8 cellular contexts compared by ENCODE assay signal in the genomic region with DNA sequence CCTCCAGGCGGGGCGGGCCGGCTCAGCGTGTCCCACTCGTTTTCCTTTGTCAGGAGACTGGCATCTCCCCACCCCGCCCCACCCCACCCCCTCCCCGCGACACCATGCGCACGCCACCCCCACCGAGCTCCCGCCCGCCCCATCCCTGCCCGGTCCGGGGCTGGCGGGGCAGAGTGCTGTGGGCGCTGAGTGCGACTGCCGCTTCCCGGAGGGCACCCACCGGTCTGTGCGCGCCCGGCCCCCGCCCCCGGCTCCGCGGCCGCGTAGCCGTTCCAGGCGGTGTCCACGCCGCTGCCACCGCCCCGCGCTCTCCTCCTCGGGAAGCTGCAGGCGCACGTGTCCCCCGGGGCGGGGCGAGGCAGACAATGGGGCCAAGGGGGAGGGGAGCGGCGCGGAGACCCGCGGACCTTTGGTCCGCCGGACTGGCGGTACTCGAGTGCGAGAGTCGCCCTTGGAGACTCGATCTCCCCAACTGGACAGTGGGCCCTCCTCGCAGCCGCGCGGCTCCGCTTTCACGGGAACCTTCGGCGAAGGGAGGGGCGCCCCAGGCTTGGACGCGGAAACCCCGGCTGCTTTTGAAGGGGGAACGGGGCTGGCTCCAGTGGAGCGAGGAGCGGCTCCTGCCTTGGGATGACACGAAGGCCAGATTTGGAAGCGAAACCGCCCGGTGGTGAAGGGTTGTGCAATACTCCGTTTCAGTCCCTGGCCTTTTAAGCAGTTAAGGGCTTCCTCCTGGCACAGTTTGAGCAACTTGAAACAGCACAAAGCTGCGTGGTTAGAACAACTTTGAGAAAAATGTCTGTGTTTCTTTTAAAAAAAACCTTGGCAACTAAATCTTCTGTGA. TPM values are rescaled to one million over a fixed set of nuclear protein-coding genes. Genes with fewer than 3 reads are reported as not detected.
A peak's percentile ranks its signal among the peaks of the same experiment; 100 is the strongest.
DNase-seq lines count a peak whose midpoint lies in the region; ATAC-seq and TF ChIP-seq lines count a peak whose summit lies in the region.

No MANE protein-coding gene starts in this region.

- ATAC-seq in GM19372 (IDR thresholded peaks at IDR 0.05; ENCODE audit: low read depth, unreplicated experiment): peak; percentile 42
- ATAC-seq in HG03520 (IDR thresholded peaks at IDR 0.05; ENCODE audit: unreplicated experiment): peak; percentile 43

- DNase-seq in NCI-H526 (lab: John Stamatoyannopoulos, UW) (peak; percentile 85 to 94), lung microvascular endothelial cell (ENCODE audit: low read depth in 2 of 2) (peak; percentile 93 to 95)
- peak; percentile 54 to 63 for DNase-seq in activated CD4-positive, alpha-beta T cell treated with anti-CD3 and anti-CD28 coated beads, Interleukin-2, amount 50 U/mL, for 4 hours
- DNase-seq in effector CD4-positive, alpha-beta T cell: peak; percentile 60
- peak; percentile 41 to 74 (median 59) for DNase-seq in stimulated activated CD4-positive, alpha-beta T cell treated with anti-CD3 and anti-CD28 coated beads, TNF-alpha, amount 100 ng/mL, for 24 hours (ENCODE audit: low read depth in 3 of 3)

- H3K27ac ChIP-seq in C4-2B: peak overlapping the region; percentile 99

- TF ChIP-seq CTCF in C4-2B (conservative IDR thresholded peaks at IDR 0.05): no peak

RNA-seq across cellular contexts. Expression of a gene that starts 1.1 kb away (rescaled TPM):
- total RNA-seq in lung microvascular endothelial cell: 40.5 and 43.5 TPM in 2 replicates

RNA-seq across cellular contexts. Expression of a gene that starts 50.1 kb away (rescaled TPM):
- 105 and 131 TPM in 2 replicates for total RNA-seq in lung microvascular endothelial cell

Comparison
In these comparisons a context has a peak if more than half of its experiments do, and no peak if none do; other contexts are left out.
1. Peak in every context shown above with its lines: DNase-seq, ATAC-seq and H3K27ac ChIP-seq.